Comparison of ENCODE assay signal across 13 cellular contexts in the genomic region with DNA sequence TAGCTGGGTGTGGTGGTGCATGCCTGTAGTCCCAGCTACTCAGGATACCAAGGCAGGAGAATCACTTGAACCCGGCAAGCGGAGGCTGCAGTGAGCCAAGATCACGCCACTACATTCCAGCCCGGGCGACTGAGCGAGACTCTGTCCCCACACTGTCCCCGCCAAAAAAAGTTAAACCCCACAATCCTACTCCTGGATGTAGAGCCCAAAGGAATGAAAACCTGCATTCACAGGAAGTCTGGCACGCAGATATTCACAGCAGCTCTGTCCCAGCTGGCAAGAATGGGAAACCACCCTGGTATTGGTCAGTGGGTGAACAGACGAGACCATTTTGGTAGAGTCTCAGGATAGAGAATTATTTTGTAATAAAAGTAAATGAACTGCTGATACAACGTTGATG.
"Had no signal": no experiment of that assay in that cellular context is flagged by ENCODE, and none has a peak within 500 bp of the region (broad histone marks: within the 10 kb centered on the region; RNA-seq: fewer than 3 reads in every experiment).

No MANE protein-coding gene starts in this region.

- H3K36me3 ChIP-seq: upper lobe of right lung had no signal

- H3K4me3 ChIP-seq: dorsolateral prefrontal cortex, esophagus squamous epithelium, suprapubic skin, upper lobe of right lung had no signal

- H3K4me1 ChIP-seq: suprapubic skin, upper lobe of right lung had no signal

- H3K27ac ChIP-seq: esophagus squamous epithelium, suprapubic skin, upper lobe of right lung had no signal

- DNase-seq: activated CD8-positive, alpha-beta memory T cell treated with anti-CD3 and anti-CD28 coated beads, Interleukin-2, amount 50 U/mL, for 4 hours; activated CD8-positive, alpha-beta T cell treated with anti-CD3 and anti-CD28 coated beads for 36 hours; esophagus squamous epithelium; foreskin fibroblast; mesenchymal stem cell; SHP77 treated with DMSO at 0.1 percent for 48 hours; stimulated activated CD4-positive, alpha-beta T cell treated with anti-CD3 and anti-CD28 coated beads, Interleukin-1b, Interleukin-23, amount 100 ng/mL, for 48 hours; stimulated activated naive CD4-positive, alpha-beta T cell had no signal

- ATAC-seq: activated CD8-positive, alpha-beta T cell treated with anti-CD3 and anti-CD28 coated beads for 36 hours; activated naive CD4-positive, alpha-beta T cell treated with anti-CD3 and anti-CD28 coated beads, Interleukin-2, amount 50 U/mL, for 72 hours; upper lobe of right lung had no signal

- H3K27me3 ChIP-seq: dorsolateral prefrontal cortex, esophagus squamous epithelium, suprapubic skin, upper lobe of right lung had no signal

- FAIRE-seq: endometrium had no signal

- H3K9me3 ChIP-seq: esophagus squamous epithelium, suprapubic skin, upper lobe of right lung had no signal
